Comparison of ENCODE assay signal across 1 cellular context in genomic region chr11:67391304-67392181, GRCh38.
TF ChIP-seq lines count a peak whose summit lies in the region.

Gene RAD9A, plus strand, starts transcription at chr11:67391986. Its CDS starts 59 bp downstream, at chr11:67392045.

TF ChIP-seq in HepG2, 621 proteins besides CTCF, POLR2A, EP300 and RAD21 (continued from another document and continues in another):
- TF ChIP-seq U2AF1 (optimal IDR thresholded peaks at IDR 0.05; ENCODE audit: low read depth, low read length) (no peak), SALL2 (CRISPR knock-in tag; IDR thresholded peaks at IDR 0.05) (peak; percentile 78; the same call in 1 of the 2 replicates), ZNF570 (CRISPR knock-in tag; IDR thresholded peaks at IDR 0.05; ENCODE audit: borderline replicate concordance) (peak; percentile 71; the same call in 1 of the 2 replicates), HNRNPL (IDR thresholded peaks at IDR 0.05; ENCODE audit: low read depth, low read length) (no peak), KDM5A (IDR thresholded peaks at IDR 0.05; ENCODE audit: borderline replicate concordance, low read length) (peak; percentile 82), ZNF83 (CRISPR knock-in tag; IDR thresholded peaks at IDR 0.05; ENCODE audit: borderline replicate concordance) (no peak), GATAD1 (CRISPR knock-in tag; IDR thresholded peaks at IDR 0.05) (peak; percentile 96), MAF1 (CRISPR knock-in tag; IDR thresholded peaks at IDR 0.05; ENCODE audit: borderline replicate concordance) (0 out of 2 replicates have a peak, but pooled peaks have one; percentile 41), SYNCRIP (IDR thresholded peaks at IDR 0.05; ENCODE audit: insufficient read depth, low read depth, low read length) (no peak), FOXM1 (CRISPR knock-in tag; IDR thresholded peaks at IDR 0.05) (no peak), MED8 (CRISPR knock-in tag; IDR thresholded peaks at IDR 0.05; ENCODE audit: insufficient replicate concordance) (peak; percentile 92), ZNF605 (CRISPR knock-in tag; IDR thresholded peaks at IDR 0.05) (peak; percentile 84), EEA1 (CRISPR knock-in tag; IDR thresholded peaks at IDR 0.05; ENCODE audit: borderline replicate concordance) (no peak), E2F1 (CRISPR knock-in tag; IDR thresholded peaks at IDR 0.05) (peak; percentile 89), PHF20 (CRISPR knock-in tag; IDR thresholded peaks at IDR 0.05) (peak; percentile 96), ZSCAN29 (CRISPR knock-in tag; conservative IDR thresholded peaks at IDR 0.05) (0 out of 2 replicates have a peak, but pooled peaks have one; percentile 47), MED1 (CRISPR knock-in tag; IDR thresholded peaks at IDR 0.05) (peak; percentile 72), ZFYVE20 (CRISPR knock-in tag; IDR thresholded peaks at IDR 0.05; ENCODE audit: borderline replicate concordance, low read depth) (peak; percentile 87; the same call in 1 of the 2 replicates), MAFF (IDR thresholded peaks at IDR 0.05; ENCODE audit: low read depth, low read length) (no peak), ARID2 (CRISPR knock-in tag; IDR thresholded peaks at IDR 0.05; ENCODE audit: borderline replicate concordance) (peak; percentile 91; the same call in 1 of the 2 replicates), TP53 (CRISPR knock-in tag; conservative IDR thresholded peaks at IDR 0.05) (no peak), TEAD3 (CRISPR knock-in tag; optimal IDR thresholded peaks at IDR 0.05; ENCODE audit: borderline replicate concordance) (peak; percentile 53), ZEB1 (IDR thresholded peaks at IDR 0.05; ENCODE audit: insufficient replicate concordance, low read depth) (no peak), ZZZ3 (CRISPR knock-in tag; IDR thresholded peaks at IDR 0.05; ENCODE audit: borderline replicate concordance) (peak; percentile 96), MIER2 (CRISPR knock-in tag; IDR thresholded peaks at IDR 0.05) (peak; percentile 61; the same call in 1 of the 2 replicates), ZNF550 (CRISPR knock-in tag; IDR thresholded peaks at IDR 0.05; ENCODE audit: borderline replicate concordance) (no peak), ZBTB37 (CRISPR knock-in tag; IDR thresholded peaks at IDR 0.05) (no peak), ATF7 (IDR thresholded peaks at IDR 0.05) (no peak), ATF7 (CRISPR knock-in tag; IDR thresholded peaks at IDR 0.05) (peak; percentile 76), NKX3-1 (CRISPR knock-in tag; IDR thresholded peaks at IDR 0.05) (peak; percentile 89), SIN3A (IDR thresholded peaks at IDR 0.05; ENCODE audit: borderline replicate concordance, low read depth, low read length) (peak; percentile 89; the same call in 1 of the 2 replicates), GATA4 (IDR thresholded peaks at IDR 0.05; ENCODE audit: borderline replicate concordance, low read depth) (no peak), NFYB (CRISPR knock-in tag; IDR thresholded peaks at IDR 0.05) (peak; percentile 92), STAT5B (CRISPR knock-in tag; IDR thresholded peaks at IDR 0.05) (no peak), CCAR2 (optimal IDR thresholded peaks at IDR 0.05; ENCODE audit: low read depth, low read length) (no peak), ZNF451 (CRISPR knock-in tag; IDR thresholded peaks at IDR 0.05) (peak; percentile 65; the same call in 1 of the 2 replicates), HIC2 (CRISPR knock-in tag; IDR thresholded peaks at IDR 0.05; ENCODE audit: low read depth) (peak; percentile 30; the same call in 1 of the 2 replicates), U2AF2 (IDR thresholded peaks at IDR 0.05; ENCODE audit: low read depth, low read length) (no peak), FOXC1 (CRISPR knock-in tag; IDR thresholded peaks at IDR 0.05; ENCODE audit: borderline replicate concordance) (peak; percentile 83; the same call in 1 of the 2 replicates), ATAD3A (CRISPR knock-in tag; IDR thresholded peaks at IDR 0.05) (no peak), KDM3A (CRISPR knock-in tag; IDR thresholded peaks at IDR 0.05; ENCODE audit: low read depth) (0 out of 2 replicates have a peak, but pooled peaks have one; percentile 26), KAT2B (IDR thresholded peaks at IDR 0.05; ENCODE audit: borderline replicate concordance, low read depth, low read length) (no peak), KDM2A (CRISPR knock-in tag; IDR thresholded peaks at IDR 0.05; ENCODE audit: borderline replicate concordance, low read depth) (peak; percentile 96), MYC (CRISPR knock-in tag; IDR thresholded peaks at IDR 0.05; ENCODE audit: borderline replicate concordance) (peak; percentile 96), ZNF20 (CRISPR knock-in tag; IDR thresholded peaks at IDR 0.05) (no peak), RNF219 (CRISPR knock-in tag; IDR thresholded peaks at IDR 0.05) (no peak), ZSCAN31 (CRISPR knock-in tag; IDR thresholded peaks at IDR 0.05; ENCODE audit: low read depth) (no peak), ZNF180 (CRISPR knock-in tag; IDR thresholded peaks at IDR 0.05; ENCODE audit: borderline replicate concordance, low read depth) (no peak), SP5 (CRISPR knock-in tag; IDR thresholded peaks at IDR 0.05; ENCODE audit: borderline replicate concordance, low read depth) (peak; percentile 69; the same call in 1 of the 2 replicates), KDM1A (CRISPR knock-in tag; IDR thresholded peaks at IDR 0.05) (no peak), ZFP62 (CRISPR knock-in tag; IDR thresholded peaks at IDR 0.05) (no peak), IKZF4 (CRISPR knock-in tag; IDR thresholded peaks at IDR 0.05; ENCODE audit: borderline replicate concordance, low read depth, not compliant biosample characterization) (peak; percentile 80), HMG20A (CRISPR knock-in tag; IDR thresholded peaks at IDR 0.05; ENCODE audit: borderline replicate concordance) (no peak), FOXP1 (IDR thresholded peaks at IDR 0.05) (no peak), FOXP1 (CRISPR knock-in tag; IDR thresholded peaks at IDR 0.05) (peak; percentile 18; the same call in 1 of the 2 replicates), ZNF773 (CRISPR knock-in tag; IDR thresholded peaks at IDR 0.05; ENCODE audit: borderline replicate concordance) (0 out of 2 replicates have a peak, but pooled peaks have one; percentile 28), REPIN1 (CRISPR knock-in tag; IDR thresholded peaks at IDR 0.05; ENCODE audit: borderline replicate concordance, low read depth) (peak; percentile 83)
- TF ChIP-seq, protein P1, sequence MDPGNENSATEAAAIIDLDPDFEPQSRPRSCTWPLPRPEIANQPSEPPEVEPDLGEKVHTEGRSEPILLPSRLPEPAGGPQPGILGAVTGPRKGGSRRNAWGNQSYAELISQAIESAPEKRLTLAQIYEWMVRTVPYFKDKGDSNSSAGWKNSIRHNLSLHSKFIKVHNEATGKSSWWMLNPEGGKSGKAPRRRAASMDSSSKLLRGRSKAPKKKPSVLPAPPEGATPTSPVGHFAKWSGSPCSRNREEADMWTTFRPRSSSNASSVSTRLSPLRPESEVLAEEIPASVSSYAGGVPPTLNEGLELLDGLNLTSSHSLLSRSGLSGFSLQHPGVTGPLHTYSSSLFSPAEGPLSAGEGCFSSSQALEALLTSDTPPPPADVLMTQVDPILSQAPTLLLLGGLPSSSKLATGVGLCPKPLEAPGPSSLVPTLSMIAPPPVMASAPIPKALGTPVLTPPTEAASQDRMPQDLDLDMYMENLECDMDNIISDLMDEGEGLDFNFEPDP (CRISPR knock-in tag; conservative IDR thresholded peaks at IDR 0.05), result no peak
- TF ChIP-seq, protein P2, sequence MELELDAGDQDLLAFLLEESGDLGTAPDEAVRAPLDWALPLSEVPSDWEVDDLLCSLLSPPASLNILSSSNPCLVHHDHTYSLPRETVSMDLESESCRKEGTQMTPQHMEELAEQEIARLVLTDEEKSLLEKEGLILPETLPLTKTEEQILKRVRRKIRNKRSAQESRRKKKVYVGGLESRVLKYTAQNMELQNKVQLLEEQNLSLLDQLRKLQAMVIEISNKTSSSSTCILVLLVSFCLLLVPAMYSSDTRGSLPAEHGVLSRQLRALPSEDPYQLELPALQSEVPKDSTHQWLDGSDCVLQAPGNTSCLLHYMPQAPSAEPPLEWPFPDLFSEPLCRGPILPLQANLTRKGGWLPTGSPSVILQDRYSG (CRISPR knock-in tag; IDR thresholded peaks at IDR 0.05), result peak; percentile 90; the same call in 1 of the 2 replicates
- TF ChIP-seq, protein P3, sequence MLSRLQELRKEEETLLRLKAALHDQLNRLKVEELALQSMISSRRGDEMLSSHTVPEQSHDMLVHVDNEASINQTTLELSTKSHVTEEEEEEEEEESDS (CRISPR knock-in tag; IDR thresholded peaks at IDR 0.05; ENCODE audit: borderline replicate concordance), result peak; percentile 89; the same call in 1 of the 2 replicates
- TF ChIP-seq, protein P4, sequence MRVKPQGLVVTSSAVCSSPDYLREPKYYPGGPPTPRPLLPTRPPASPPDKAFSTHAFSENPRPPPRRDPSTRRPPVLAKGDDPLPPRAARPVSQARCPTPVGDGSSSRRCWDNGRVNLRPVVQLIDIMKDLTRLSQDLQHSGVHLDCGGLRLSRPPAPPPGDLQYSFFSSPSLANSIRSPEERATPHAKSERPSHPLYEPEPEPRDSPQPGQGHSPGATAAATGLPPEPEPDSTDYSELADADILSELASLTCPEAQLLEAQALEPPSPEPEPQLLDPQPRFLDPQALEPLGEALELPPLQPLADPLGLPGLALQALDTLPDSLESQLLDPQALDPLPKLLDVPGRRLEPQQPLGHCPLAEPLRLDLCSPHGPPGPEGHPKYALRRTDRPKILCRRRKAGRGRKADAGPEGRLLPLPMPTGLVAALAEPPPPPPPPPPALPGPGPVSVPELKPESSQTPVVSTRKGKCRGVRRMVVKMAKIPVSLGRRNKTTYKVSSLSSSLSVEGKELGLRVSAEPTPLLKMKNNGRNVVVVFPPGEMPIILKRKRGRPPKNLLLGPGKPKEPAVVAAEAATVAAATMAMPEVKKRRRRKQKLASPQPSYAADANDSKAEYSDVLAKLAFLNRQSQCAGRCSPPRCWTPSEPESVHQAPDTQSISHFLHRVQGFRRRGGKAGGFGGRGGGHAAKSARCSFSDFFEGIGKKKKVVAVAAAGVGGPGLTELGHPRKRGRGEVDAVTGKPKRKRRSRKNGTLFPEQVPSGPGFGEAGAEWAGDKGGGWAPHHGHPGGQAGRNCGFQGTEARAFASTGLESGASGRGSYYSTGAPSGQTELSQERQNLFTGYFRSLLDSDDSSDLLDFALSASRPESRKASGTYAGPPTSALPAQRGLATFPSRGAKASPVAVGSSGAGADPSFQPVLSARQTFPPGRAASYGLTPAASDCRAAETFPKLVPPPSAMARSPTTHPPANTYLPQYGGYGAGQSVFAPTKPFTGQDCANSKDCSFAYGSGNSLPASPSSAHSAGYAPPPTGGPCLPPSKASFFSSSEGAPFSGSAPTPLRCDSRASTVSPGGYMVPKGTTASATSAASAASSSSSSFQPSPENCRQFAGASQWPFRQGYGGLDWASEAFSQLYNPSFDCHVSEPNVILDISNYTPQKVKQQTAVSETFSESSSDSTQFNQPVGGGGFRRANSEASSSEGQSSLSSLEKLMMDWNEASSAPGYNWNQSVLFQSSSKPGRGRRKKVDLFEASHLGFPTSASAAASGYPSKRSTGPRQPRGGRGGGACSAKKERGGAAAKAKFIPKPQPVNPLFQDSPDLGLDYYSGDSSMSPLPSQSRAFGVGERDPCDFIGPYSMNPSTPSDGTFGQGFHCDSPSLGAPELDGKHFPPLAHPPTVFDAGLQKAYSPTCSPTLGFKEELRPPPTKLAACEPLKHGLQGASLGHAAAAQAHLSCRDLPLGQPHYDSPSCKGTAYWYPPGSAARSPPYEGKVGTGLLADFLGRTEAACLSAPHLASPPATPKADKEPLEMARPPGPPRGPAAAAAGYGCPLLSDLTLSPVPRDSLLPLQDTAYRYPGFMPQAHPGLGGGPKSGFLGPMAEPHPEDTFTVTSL (CRISPR knock-in tag; IDR thresholded peaks at IDR 0.05; ENCODE audit: borderline replicate concordance), result peak; percentile 51; the same call in 1 of the 2 replicates
